In genomic region chr1:228083871-228084278, GRCh38 we compare ENCODE assay signal across 8 cellular contexts. TPM values are rescaled to one million over a fixed set of nuclear protein-coding genes. Genes with fewer than 3 reads are reported as not detected.
DNase-seq lines count a peak whose midpoint lies in the region; ATAC-seq and TF ChIP-seq lines count a peak whose summit lies in the region.

No MANE protein-coding gene starts in this region.

- H3K79me1 ChIP-seq in IMR-90 (ENCODE audit: low read depth in 1 of 2, low read length in 2 of 2) = peaks cover 0 to 46% of the 10 kb centered on the region in 2 experiments; a peak in 2 of 4 replicates

- H2BK15ac ChIP-seq in IMR-90 (ENCODE audit: low read depth, low read length) = no peak overlapping the region

- H3K27me3 ChIP-seq in IMR-90 (ENCODE audit: control insufficient read depth, insufficient read depth, low read length) = no peaks in the 10 kb centered on the region
- H3K27me3 ChIP-seq in mammary epithelial cell (ENCODE audit: insufficient read depth, low read length) = no peaks in the 10 kb centered on the region
- H3K27me3 ChIP-seq in lung (ENCODE audit: control insufficient read depth, insufficient read depth) = no peaks in the 10 kb centered on the region
- no peaks in the 10 kb centered on the region for H3K27me3 ChIP-seq in upper lobe of left lung

- H3K56ac ChIP-seq in IMR-90 (ENCODE audit: extremely low read depth, insufficient read depth, low read length) = peak overlapping the region; percentile 83; the same call in 1 of the 2 replicates

- no peak for ATAC-seq in IMR-90 (ENCODE audit: low read depth)
- ATAC-seq in lung (ENCODE audit: insufficient read depth, low FRiP score) = no peak
- ATAC-seq in upper lobe of left lung (ENCODE audit: low FRiP score in 2 of 2) = peak in 1 of 2 donors; percentile 27
- ATAC-seq in HG02970 (IDR thresholded peaks at IDR 0.05; ENCODE audit: low FRiP score, unreplicated experiment) = no peak

- H3K9me1 ChIP-seq in IMR-90 (ENCODE audit: insufficient read depth, low read length) = peaks cover 22% of the 10 kb centered on the region

- 0% methylated on average over 2 of the region's 17 CpGs; no CpG with 5 or more reads in 1 of the 2 experiments for whole genome bisulfite sequencing in IMR-90 (ENCODE audit: extremely low coverage in 2 of 2, insufficient read length in 1 of 2), 2 experiments
- under 1% methylated on average over 14 of the region's 17 CpGs for WGBS in mammary epithelial cell (ENCODE audit: low coverage, missing lambda C conversion rate)
- 2 to 6% methylated on average over 17 of the region's 17 CpGs for WGBS in lung, 2 donors
- WGBS in upper lobe of left lung, 2 donors = 2 to 9% methylated on average over 3 to 17 of the region's 17 CpGs

- peak overlapping the region; percentile 87 for H3K23ac ChIP-seq in IMR-90 (ENCODE audit: low read depth, low read length)

- H3K18ac ChIP-seq in IMR-90 (ENCODE audit: low read depth, low read length) = peak overlapping the region; percentile 15; the same call in 1 of the 2 replicates

- no peaks in the 10 kb centered on the region for H3K9me3 ChIP-seq in IMR-90 (ENCODE audit: control insufficient read depth, insufficient read depth, low read length)
- H3K9me3 ChIP-seq in mammary epithelial cell (replicated peaks; ENCODE audit: insufficient read depth, low read length) = no peaks in the 10 kb centered on the region
- no peaks in the 10 kb centered on the region for H3K9me3 ChIP-seq in lung (ENCODE audit: control insufficient read depth in 2 of 2, insufficient read depth in 1 of 2, low read length in 1 of 2)
- no peaks in the 10 kb centered on the region for H3K9me3 ChIP-seq in upper lobe of left lung

- H3K4ac ChIP-seq in IMR-90 (ENCODE audit: low read depth, low read length) = peak overlapping the region; percentile 98

- H3K4me2 ChIP-seq in IMR-90 (ENCODE audit: low read depth, low read length) (peak overlapping the region; percentile 98), mammary epithelial cell (ENCODE audit: insufficient read depth, low read depth, low read length) (peak overlapping the region; percentile 83)

- H3K4me3 ChIP-seq in AG04449 (ENCODE audit: low read depth, low read length) = peak overlapping the region; percentile 89
- peak overlapping the region; percentile 100 for H3K4me3 ChIP-seq in IMR-90 (ENCODE audit: insufficient read depth, low read depth, low read length)
- peak overlapping the region; percentile 83 to 93 (median 90) for H3K4me3 ChIP-seq in mammary epithelial cell (replicated peaks in 1 of 3; ENCODE audit: insufficient read depth in 1 of 3, low read depth in 2 of 3, low read length in 3 of 3)
- H3K4me3 ChIP-seq in lung = peak overlapping the region; percentile 93
- H3K4me3 ChIP-seq in upper lobe of left lung = peak overlapping the region; percentile 67 to 93 (median 79)

- no peak overlapping the region for H4K5ac ChIP-seq in IMR-90 (ENCODE audit: low read depth, low read length)

- TF ChIP-seq RAD21 in IMR-90 (IDR thresholded peaks at IDR 0.05; ENCODE audit: low read length) = no peak

- H3K9ac ChIP-seq in IMR-90 (ENCODE audit: low read depth, low read length) (peak overlapping the region; percentile 99), mammary epithelial cell (ENCODE audit: insufficient read depth, low read length) (peak overlapping the region; percentile 75)

- no peak overlapping the region for H2BK20ac ChIP-seq in IMR-90 (ENCODE audit: low read depth, low read length)

- peak overlapping the region; percentile 100; the same call in 1 of the 2 replicates for H2AK5ac ChIP-seq in IMR-90 (ENCODE audit: low read depth, low read length)

- CTCF ChIA-PET in AG04449 (lab: Yijun Ruan, JAX) (interaction anchor here (0.5 to 1.4 kb wide), 7 partner anchors 9 to 541 kb away, joined by 3 to 5 read pairs (median 3); partner anchors contain the start of gene IBA57), IMR-90 (lab: Yijun Ruan, JAX) (interaction anchor here (1.0 kb wide), 1 partner anchor 47 kb away, joined by 3 read pairs; no protein-coding TSS in a partner anchor), mammary epithelial cell (lab: Charles Lee; ENCODE audit: low non-redundant PET) (interaction anchor here (0.7 kb wide), 1 partner anchor 80 kb away, joined by 3 read pairs; no protein-coding TSS in a partner anchor)

- in situ Hi-C loops in IMR-90 (cut with MboI; ENCODE audit: low sequenced_read_pairs) (loop anchor here (10.0 kb wide), 1 partner anchor 319 kb away; no protein-coding TSS in a partner anchor), mammary epithelial cell (cut with MboI; ENCODE audit: low sequenced_read_pairs in 2 of 2) (loop anchor here in 1 of 2 donors (10.0 kb wide), 1 partner anchor 79 kb away; the partner anchor contains the start of gene WNT3A)

- dilution Hi-C loops in IMR-90 (cut with HindIII; ENCODE audit: low sequenced_read_pairs, unreplicated experiment) (no loop called here), mammary epithelial cell (cut with HindIII; ENCODE audit: low sequenced_read_pairs) (no loop called here)

- H4K20me1 ChIP-seq in IMR-90 (ENCODE audit: insufficient read depth, low read length) (peaks cover 60% of the 10 kb centered on the region), mammary epithelial cell (ENCODE audit: insufficient read depth, low read length) (peaks cover 44% of the 10 kb centered on the region)

- TF ChIP-seq POLR2A in IMR-90 (IDR thresholded peaks at IDR 0.05; ENCODE audit: low read depth, low read length) (no peak), upper lobe of left lung (IDR thresholded peaks at IDR 0.05) (peak in 1 of 4 donors; percentile 54)

- TSS peak; percentile 31 for BruUV-seq in IMR-90 (replicated peaks; lab: Mats Ljungman, UMichigan)
- TSS peak; percentile 71 for BruUV-seq in mammary epithelial cell (replicated peaks; lab: Mats Ljungman, UMichigan)

- peak overlapping the region; percentile 22 to 89; a peak in 2 of 4 replicates for H4K8ac ChIP-seq in IMR-90 (ENCODE audit: low read depth in 2 of 2, low read length in 2 of 2)

- H2AFZ ChIP-seq in IMR-90 (replicated peaks; ENCODE audit: low read length, poor library complexity) = no peak overlapping the region
- no peak overlapping the region for H2AFZ ChIP-seq in mammary epithelial cell (ENCODE audit: low read depth, low read length)

- peak overlapping the region; percentile 100 for H2AK9ac ChIP-seq in IMR-90 (replicated peaks; ENCODE audit: low read depth, low read length, poor library complexity)

- TF ChIP-seq EP300 in upper lobe of left lung (IDR thresholded peaks at IDR 0.05) = no peak

- TF ChIP-seq CTCF in AG04449 (IDR thresholded peaks at IDR 0.05; ENCODE audit: insufficient read depth, low read length, missing control alignments) (no peak), IMR-90 (conservative IDR thresholded peaks at IDR 0.05; ENCODE audit: low read depth, low read length) (no peak), mammary epithelial cell (conservative IDR thresholded peaks at IDR 0.05 in 1 of 2, IDR thresholded peaks at IDR 0.05 in 1 of 2; ENCODE audit: extremely low read depth in 1 of 2, insufficient read depth in 1 of 2, low read depth in 1 of 2, low read length in 2 of 2) (no peak), lung (IDR thresholded peaks at IDR 0.05; ENCODE audit: control extremely low read depth, extremely low read depth) (no peak), upper lobe of left lung (IDR thresholded peaks at IDR 0.05) (no peak)

- DNase-seq in AG04449 (ENCODE audit: low read depth, low spot score) (no peak), IMR-90 (peak; percentile 22), mammary epithelial cell (no peak), lung (ENCODE audit: low spot score) (no peak), upper lobe of left lung (peak; percentile 36 to 46), NCI-H226 (no peak), NCI-H1048 (lab: John Stamatoyannopoulos, UW) (no peak)

- H3K79me2 ChIP-seq in mammary epithelial cell (ENCODE audit: insufficient read depth, low read length) = peaks cover 92% of the 10 kb centered on the region

- H3K4me1 ChIP-seq in IMR-90 (ENCODE audit: control insufficient read depth, insufficient read depth, low read length) (peaks cover 27% of the 10 kb centered on the region), mammary epithelial cell (ENCODE audit: insufficient read depth, low read length) (peaks cover 56% of the 10 kb centered on the region), lung (ENCODE audit: control insufficient read depth in 2 of 2, insufficient read depth in 2 of 2, low read length in 2 of 2) (peaks cover 36 to 44% of the 10 kb centered on the region in 2 donors), upper lobe of left lung (peaks cover 58 to 68% (median 63%) of the 10 kb centered on the region in 4 donors)

- intact Hi-C loops in IMR-90 (cut with micrococcal nuclease) = loop anchor here (2.0 to 10.0 kb wide), 5 partner anchors 19 to 599 kb away; partner anchors contain the start of genes C1orf35 and WNT9A
- intact Hi-C loops in mammary epithelial cell (cut with micrococcal nuclease) = no loop called here

- H3K14ac ChIP-seq in IMR-90 (replicated peaks; ENCODE audit: low read depth, low read length) = peak overlapping the region; percentile 62

- no peak overlapping the region for H4K91ac ChIP-seq in IMR-90 (ENCODE audit: insufficient read depth, low read depth, low read length)

- H3K27ac ChIP-seq in IMR-90 (ENCODE audit: insufficient read depth, low read length) (peak overlapping the region; percentile 99), mammary epithelial cell (ENCODE audit: insufficient read depth, low read depth, low read length) (peak overlapping the region; percentile 66), lung (ENCODE audit: low read depth in 1 of 2, low read length in 1 of 2) (peak overlapping the region; percentile 98 to 100), upper lobe of left lung (peak overlapping the region; percentile 99 to 100 (median 99))

- POLR2A ChIA-PET in AG04449 (lab: Yijun Ruan, JAX) (interaction anchor here (1.0 to 1.2 kb wide), 3 partner anchors 10 to 309 kb away, joined by 3 to 5 read pairs (median 4); no protein-coding TSS in a partner anchor), IMR-90 (lab: Charles Lee; ENCODE audit: unreplicated experiment) (no interaction called here)

- H3K36me3 ChIP-seq in IMR-90 (ENCODE audit: control insufficient read depth, insufficient read depth, low read length) = peaks cover 8% of the 10 kb centered on the region
- H3K36me3 ChIP-seq in mammary epithelial cell (ENCODE audit: insufficient read depth, low read length) = peaks cover 10% of the 10 kb centered on the region
- H3K36me3 ChIP-seq in lung (ENCODE audit: control insufficient read depth in 2 of 2, insufficient read depth in 2 of 2, low read length in 2 of 2) = peaks cover 0 to 4% of the 10 kb centered on the region in 2 donors
- H3K36me3 ChIP-seq in upper lobe of left lung = peaks cover 0 to 4% (median 2%) of the 10 kb centered on the region in 4 donors

- H2BK5ac ChIP-seq in IMR-90 (ENCODE audit: low read depth, low read length, poor library complexity, severe bottlenecking) = peak overlapping the region; percentile 97

- H2BK120ac ChIP-seq in IMR-90 (ENCODE audit: low read depth, low read length) = no peak overlapping the region

RNA-seq across cellular contexts. Expression of gene ARF1, which starts 1.4 kb away (rescaled TPM):
- total RNA-seq in IMR-90 (2012; rRNA removed) = 306 and 330 TPM in 2 replicates
- polyA plus RNA-seq in IMR-90 (2012; rRNA removed) = 1,099 and 1,100 TPM in 2 replicates
- 570 and 893 TPM in 2 replicates for polyA plus RNA-seq in IMR-90 (2012; cell fraction: cytosol; rRNA removed)
- 435 and 685 TPM in 2 replicates for polyA plus RNA-seq in IMR-90 (2012; cell fraction: nucleus; rRNA removed; ENCODE audit: low replicate concordance)
- total RNA-seq in mammary epithelial cell = 100 to 1,000 TPM; 327 to 372 TPM
- polyA plus RNA-seq in mammary epithelial cell = 595 TPM
- 273 TPM for polyA minus RNA-seq in mammary epithelial cell
- 100 to 1,000 TPM; 226 to 500 TPM for total RNA-seq in lung
- polyA plus RNA-seq in lung = 100 to 1,000 TPM; 379 to 713 TPM
- 100 to 1,000 TPM; 157 to 487 (median 374) TPM for total RNA-seq in upper lobe of left lung

RNA-seq across cellular contexts. Expression of gene C1orf35, which starts 19.2 kb away (rescaled TPM):
- total RNA-seq in IMR-90 (2012; rRNA removed) (4.3 and 4.7 TPM in 2 replicates), mammary epithelial cell (10 to 100 TPM in 1 of 2 donors, 1 to 10 TPM in 1; 5.7 to 19.6 TPM), lung (10 to 100 TPM in 1 of 2 donors, 1 to 10 TPM in 1; 9.1 to 16.3 TPM), upper lobe of left lung (10 to 100 TPM; 12.8 to 34.6 (median 17.8) TPM)
- polyA plus RNA-seq in IMR-90 (2012; rRNA removed) (13.0 and 15.4 TPM in 2 replicates), mammary epithelial cell (14.5 TPM), lung (10 to 100 TPM; 13.7 to 19.9 TPM)
- polyA plus RNA-seq in IMR-90 (2012; cell fraction: cytosol; rRNA removed) = 20.6 and 27.3 TPM in 2 replicates
- polyA plus RNA-seq in IMR-90 (2012; cell fraction: nucleus; rRNA removed; ENCODE audit: low replicate concordance) = 46.8 and 78.0 TPM in 2 replicates
- polyA minus RNA-seq in mammary epithelial cell = 9.7 TPM

RNA-seq across cellular contexts. Expression of gene MRPL55, which starts 25.2 kb away (rescaled TPM):
- total RNA-seq in IMR-90 (2012; rRNA removed) (48.9 TPM in 2 replicates), mammary epithelial cell (10 to 100 TPM; 37.7 to 42.3 TPM), lung (10 to 100 TPM; 44.4 to 60.0 TPM), upper lobe of left lung (100 to 1,000 TPM in 1 of 6 donors, 10 to 100 TPM in 5; 42.4 to 161 (median 60.1) TPM)
- polyA plus RNA-seq in IMR-90 (2012; rRNA removed) (95.4 and 121 TPM in 2 replicates), mammary epithelial cell (66.4 TPM), lung (100 to 1,000 TPM in 1 of 2 donors, 10 to 100 TPM in 1; 86.6 to 137 TPM)
- 115 and 152 TPM in 2 replicates for polyA plus RNA-seq in IMR-90 (2012; cell fraction: cytosol; rRNA removed)
- polyA plus RNA-seq in IMR-90 (2012; cell fraction: nucleus; rRNA removed; ENCODE audit: low replicate concordance) = 146 and 244 TPM in 2 replicates
- 11.7 TPM for polyA minus RNA-seq in mammary epithelial cell

RNA-seq across cellular contexts. Expression of gene GUK1, which starts 56.2 kb away (rescaled TPM):
- total RNA-seq in IMR-90 (2012; rRNA removed) = 465 and 524 TPM in 2 replicates
- polyA plus RNA-seq in IMR-90 (2012; rRNA removed) = 548 and 630 TPM in 2 replicates
- polyA plus RNA-seq in IMR-90 (2012; cell fraction: cytosol; rRNA removed) = 522 and 1,067 TPM in 2 replicates
- polyA plus RNA-seq in IMR-90 (2012; cell fraction: nucleus; rRNA removed; ENCODE audit: low replicate concordance) = 571 and 1,090 TPM in 2 replicates
- 100 to 1,000 TPM; 229 to 242 TPM for total RNA-seq in mammary epithelial cell
- polyA plus RNA-seq in mammary epithelial cell = 461 TPM
- 86.1 TPM for polyA minus RNA-seq in mammary epithelial cell
- 100 to 1,000 TPM; 158 to 256 TPM for total RNA-seq in lung
- 100 to 1,000 TPM; 358 to 476 TPM for polyA plus RNA-seq in lung
- 100 to 1,000 TPM; 198 to 385 (median 269) TPM for total RNA-seq in upper lobe of left lung

Comparison
In these comparisons a context has a peak if more than half of its experiments do, and no peak if none do; other contexts are left out.
1. DNase-seq: peak in IMR-90 (single experiment) and upper lobe of left lung (2 of 2); none in AG04449 (single experiment), mammary epithelial cell (single experiment), lung (single experiment), NCI-H226 (single experiment) and NCI-H1048 (single experiment).
2. Peak in every context shown above with its lines, with median percentiles within 50 percentile points of each other: H3K4me3 ChIP-seq and H3K27ac ChIP-seq.